Comparison of ENCODE assay signal across 8 cellular contexts in the genomic region with DNA sequence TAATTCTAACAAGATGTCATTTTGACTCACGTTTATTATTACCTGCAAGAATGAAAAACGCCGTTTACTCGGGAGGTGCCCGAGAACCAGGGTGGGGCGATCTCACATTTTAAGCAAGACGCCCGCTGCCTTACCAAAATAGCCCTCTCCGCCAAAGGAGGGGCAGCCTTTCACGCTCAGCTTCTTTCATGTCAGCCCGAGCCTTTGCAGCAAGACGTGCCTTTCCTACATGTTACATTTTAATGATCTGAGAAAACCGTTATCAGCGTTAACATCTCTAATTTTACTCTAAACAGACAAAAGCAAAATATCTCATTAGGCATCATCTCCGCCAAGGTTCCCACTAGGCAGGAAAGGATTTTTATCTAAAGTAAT. TPM values are rescaled to one million over a fixed set of nuclear protein-coding genes. Genes with fewer than 3 reads are reported as not detected.
DNase-seq lines count a peak whose midpoint lies in the region; ATAC-seq and TF ChIP-seq lines count a peak whose summit lies in the region.

No MANE protein-coding gene starts in this region.

- intact Hi-C loops in ascending aorta (cut with DNase I) (loop anchor here (2.0 kb wide), 1 partner anchor 184 kb away; no protein-coding TSS in a partner anchor), upper lobe of right lung (cut with DNase I) (no loop called here)

- peaks cover 80% of the 10 kb centered on the region for H3K27me3 ChIP-seq in BE2C
- peaks cover 85% of the 10 kb centered on the region for H3K27me3 ChIP-seq in OCI-LY3 (ENCODE audit: low read depth, low read length)
- no peaks in the 10 kb centered on the region for H3K27me3 ChIP-seq in ascending aorta
- H3K27me3 ChIP-seq in upper lobe of right lung: peaks cover 3% of the 10 kb centered on the region

- H3K79me2 ChIP-seq in OCI-LY3 (ENCODE audit: low read length): no peaks in the 10 kb centered on the region

- H3K36me3 ChIP-seq in BE2C: no peaks in the 10 kb centered on the region
- H3K36me3 ChIP-seq in OCI-LY3 (replicated peaks; ENCODE audit: low read depth, low read length): no peaks in the 10 kb centered on the region
- no peaks in the 10 kb centered on the region for H3K36me3 ChIP-seq in ascending aorta
- no peaks in the 10 kb centered on the region for H3K36me3 ChIP-seq in mesodermal cell (ENCODE audit: control insufficient read depth, insufficient read depth, low read length)
- H3K36me3 ChIP-seq in upper lobe of right lung: no peaks in the 10 kb centered on the region

- H3K9ac ChIP-seq in OCI-LY3 (ENCODE audit: low read length): peak overlapping the region; percentile 23; the same call in 1 of the 2 replicates

- no peaks in the 10 kb centered on the region; the same call in 1 of the 2 replicates for H4K20me1 ChIP-seq in OCI-LY3 (ENCODE audit: insufficient read depth, low read length)

- TF ChIP-seq CTCF in BE2C (IDR thresholded peaks at IDR 0.05; ENCODE audit: low read depth, low read length) (no peak), OCI-LY3 (IDR thresholded peaks at IDR 0.05; ENCODE audit: low read depth, low read length) (no peak), ascending aorta (IDR thresholded peaks at IDR 0.05) (no peak), upper lobe of right lung (IDR thresholded peaks at IDR 0.05) (no peak)

- H2AFZ ChIP-seq in OCI-LY3 (ENCODE audit: low read depth, low read length): no peak overlapping the region

- no peak for DNase-seq in BE2C
- DNase-seq in ascending aorta (ENCODE audit: low spot score in 2 of 2): peak in 1 of 2 donors; percentile 69
- DNase-seq in upper lobe of right lung: no peak
- no peak for DNase-seq in NCI-H2196 (lab: John Stamatoyannopoulos, UW; ENCODE audit: unreplicated experiment)
- DNase-seq in NCI-H82 (lab: John Stamatoyannopoulos, UW): no peak
- DNase-seq in NCI-H1092 treated with DMSO at 0.1 percent for 48 hours (lab: John Stamatoyannopoulos, UW): no peak

- H3K9me3 ChIP-seq in BE2C (no peaks in the 10 kb centered on the region), OCI-LY3 (ENCODE audit: insufficient read depth, low read length) (no peaks in the 10 kb centered on the region; the same call in 1 of the 2 replicates), ascending aorta (no peaks in the 10 kb centered on the region), mesodermal cell (ENCODE audit: control insufficient read depth, low read length) (no peaks in the 10 kb centered on the region), upper lobe of right lung (no peaks in the 10 kb centered on the region)

- H3K4me3 ChIP-seq in BE2C (ENCODE audit: low read depth, low read length) (peak overlapping the region; percentile 48), OCI-LY3 (ENCODE audit: low read length) (peak overlapping the region; percentile 78), ascending aorta (peak overlapping the region; percentile 87 to 94), mesodermal cell (ENCODE audit: extremely low read depth, insufficient read depth, low read length, poor library complexity, severe bottlenecking) (peak overlapping the region; percentile 67), upper lobe of right lung (peak overlapping the region; percentile 65)

- H3K27ac ChIP-seq in OCI-LY3 (ENCODE audit: low read length) (no peak overlapping the region), ascending aorta (peak overlapping the region in 1 of 2 donors; percentile 95), mesodermal cell (ENCODE audit: low read depth, low read length, severe bottlenecking) (no peak overlapping the region), upper lobe of right lung (no peak overlapping the region)

- no peak for ATAC-seq in upper lobe of right lung

- H3K4me1 ChIP-seq in BE2C (no peaks in the 10 kb centered on the region), OCI-LY3 (ENCODE audit: low read length) (peaks cover 7% of the 10 kb centered on the region; the same call in 1 of the 2 replicates), ascending aorta (peaks cover 2 to 10% of the 10 kb centered on the region in 2 donors), mesodermal cell (ENCODE audit: control insufficient read depth, insufficient read depth, low read length, poor library complexity, severe bottlenecking) (peaks cover 11% of the 10 kb centered on the region), upper lobe of right lung (peaks cover 9% of the 10 kb centered on the region)

- peak overlapping the region; percentile 82 for H3K4me2 ChIP-seq in OCI-LY3 (ENCODE audit: low read length)

- 3% methylated on average over 14 of the region's 15 CpGs for WGBS in mesodermal cell (ENCODE audit: insufficient coverage in 2 of 2), 2 experiments

RNA-seq across cellular contexts. Expression of gene BACH2, which starts 2.0 kb away (rescaled TPM):
- 0.14 TPM for polyA plus RNA-seq in BE2C (2012; ENCODE audit: insufficient read depth, insufficient read length, low read depth)
- total RNA-seq in ascending aorta (7.7 TPM), upper lobe of right lung (4.9 TPM)
- 7.2 TPM for polyA plus RNA-seq in mesodermal cell (2013, experiment 1 of 2)
- polyA plus RNA-seq in mesodermal cell (2013, experiment 2 of 2): 5.3 TPM
